ENCODE assay signal across 15 cellular contexts in the genomic region with DNA sequence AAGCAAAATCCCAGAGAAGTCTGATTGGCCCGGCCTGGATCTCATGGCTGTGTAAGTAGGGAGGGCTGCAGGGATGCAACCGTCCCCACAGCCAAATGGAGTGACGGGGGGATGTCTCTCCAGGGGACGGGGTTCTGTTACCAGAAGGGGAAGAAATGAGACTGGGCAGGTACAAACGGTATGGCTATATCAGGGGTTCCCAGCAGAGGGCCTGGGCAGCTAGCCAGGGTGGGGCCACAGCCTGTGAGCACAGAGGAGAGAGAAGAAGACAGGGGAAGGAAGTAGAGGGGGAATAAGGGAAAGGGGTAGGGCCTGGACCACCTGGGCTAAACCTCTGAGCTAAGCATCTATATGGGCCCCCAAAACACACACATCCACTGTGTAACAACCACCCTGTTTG.
"Had no signal": no experiment of that assay in that cellular context is flagged by ENCODE, and none has a peak within 500 bp of the region (broad histone marks: within the 10 kb centered on the region; RNA-seq: fewer than 3 reads in every experiment).

No MANE protein-coding gene starts in this region.

- H3K4me1 ChIP-seq: colonic mucosa, foreskin keratinocyte, testis, tibial nerve, upper lobe of right lung had no signal

- FAIRE-seq: endothelial cell of umbilical vein had no signal

- H3K4me3 Mint-ChIP-seq: stimulated activated naive B cell treated with anti-CD40 and anti-IgM and Interleukin-4, amounts not matched to agents 10 μg/mL and 1 μg/mL and 100 μg/mL, for 72 hours; stimulated activated naive CD8-positive, alpha-beta T cell treated with anti-CD3 and anti-CD28 coated beads, Interleukin-15, amount 100 ng/mL, for 72 hours had no signal

- H3K4me3 ChIP-seq: colonic mucosa, testis, tibial nerve, upper lobe of right lung had no signal

- DNase-seq: colonic mucosa; dermis blood vessel endothelial cell; foreskin keratinocyte; mesendoderm; naive B cell; posterior cingulate gyrus; stimulated activated CD4-positive, alpha-beta T cell treated with anti-CD3 and anti-CD28 coated beads, Interleukin-2, amount 100 ng/mL, for 24 hours; stimulated activated CD4-positive, alpha-beta T cell treated with anti-CD3 and anti-CD28 coated beads, Interleukin-4, amount 100 ng/mL, for 4 hours; stimulated activated naive B cell treated with anti-CD40 and anti-IgM and Interleukin-4, amounts not matched to agents 10 μg/mL and 1 μg/mL and 100 μg/mL, for 72 hours; stimulated activated naive CD8-positive, alpha-beta T cell treated with anti-CD3 and anti-CD28 coated beads, Interleukin-15, amount 100 ng/mL, for 72 hours; testis; upper lobe of right lung had no signal

- ATAC-seq: foreskin keratinocyte; sciatic nerve; stimulated activated naive B cell treated with anti-CD40 and anti-IgM and Interleukin-4, amounts not matched to agents 10 μg/mL and 1 μg/mL and 100 μg/mL, for 72 hours; stimulated activated naive CD8-positive, alpha-beta T cell treated with anti-CD3 and anti-CD28 coated beads, Interleukin-15, amount 100 ng/mL, for 72 hours; upper lobe of right lung had no signal

- H3K36me3 Mint-ChIP-seq: naive B cell; stimulated activated naive B cell treated with anti-CD40 and anti-IgM and Interleukin-4, amounts not matched to agents 10 μg/mL and 1 μg/mL and 100 μg/mL, for 72 hours had no signal

- H3K27me3 ChIP-seq: colonic mucosa, foreskin keratinocyte, testis, upper lobe of right lung had no signal

- H3K36me3 ChIP-seq: colonic mucosa, tibial nerve, upper lobe of right lung had no signal

- H3K9me3 ChIP-seq: colonic mucosa, testis, upper lobe of right lung had no signal

- H3K9me3 Mint-ChIP-seq: stimulated activated naive CD8-positive, alpha-beta T cell treated with anti-CD3 and anti-CD28 coated beads, Interleukin-15, amount 100 ng/mL, for 72 hours had no signal

- H3K4me1 Mint-ChIP-seq: naive B cell; stimulated activated naive B cell treated with anti-CD40 and anti-IgM and Interleukin-4, amounts not matched to agents 10 μg/mL and 1 μg/mL and 100 μg/mL, for 72 hours; stimulated activated naive CD8-positive, alpha-beta T cell treated with anti-CD3 and anti-CD28 coated beads, Interleukin-15, amount 100 ng/mL, for 72 hours had no signal

- H3K27ac Mint-ChIP-seq: stimulated activated naive B cell treated with anti-CD40 and anti-IgM and Interleukin-4, amounts not matched to agents 10 μg/mL and 1 μg/mL and 100 μg/mL, for 72 hours; stimulated activated naive CD8-positive, alpha-beta T cell treated with anti-CD3 and anti-CD28 coated beads, Interleukin-15, amount 100 ng/mL, for 72 hours had no signal

- H3K27ac ChIP-seq: colonic mucosa, foreskin keratinocyte, testis, tibial nerve, upper lobe of right lung had no signal
